Comparison of ENCODE assay signal across 9 cellular contexts in genomic region chr6:53294095-53294494, GRCh38. TPM values are rescaled to one million over a fixed set of nuclear protein-coding genes. Genes with fewer than 3 reads are reported as not detected.
DNase-seq lines count a peak whose midpoint lies in the region; ATAC-seq and TF ChIP-seq lines count a peak whose summit lies in the region.
"Had no signal": no experiment of that assay in that cellular context is flagged by ENCODE, and none has a peak within 500 bp of the region (broad histone marks: within the 10 kb centered on the region; RNA-seq: fewer than 3 reads in every experiment).

No MANE protein-coding gene starts in this region.

- 71 to 77% methylated on average over 3 of the region's 3 CpGs for WGBS in gastroesophageal sphincter (ENCODE audit: low coverage in 1 of 2), 2 donors

- H3K27me3 Mint-ChIP-seq in activated T-cell treated with anti-CD3 and anti-CD28 coated beads, Interleukin-2, amount 50 U/mL, for 24 hours = no peaks in the 10 kb centered on the region

- peaks cover 0 to 16% (median under 1%) of the 10 kb centered on the region in 3 donors for H3K4me1 ChIP-seq in gastroesophageal sphincter

- H3K9me3 Mint-ChIP-seq in activated T-cell treated with anti-CD3 and anti-CD28 coated beads, Interleukin-2, amount 50 U/mL, for 24 hours = no peaks in the 10 kb centered on the region
- H3K9me3 Mint-ChIP-seq in stimulated activated effector memory CD8-positive, alpha-beta T cell treated with anti-CD3 and anti-CD28 coated beads, Interleukin-12 subunit alpha, Interleukin-12 subunit beta, amount 100 ng/mL, for 72 hours = no peaks in the 10 kb centered on the region

- H3K36me3 Mint-ChIP-seq in activated T-cell treated with anti-CD3 and anti-CD28 coated beads, Interleukin-2, amount 50 U/mL, for 24 hours (ENCODE audit: low read depth) = peaks cover 59% of the 10 kb centered on the region
- peaks cover 51% of the 10 kb centered on the region for H3K36me3 Mint-ChIP-seq in stimulated activated effector memory CD8-positive, alpha-beta T cell treated with anti-CD3 and anti-CD28 coated beads, Interleukin-12 subunit alpha, Interleukin-12 subunit beta, amount 100 ng/mL, for 72 hours

- no peak overlapping the region for H3K4me3 Mint-ChIP-seq in activated T-cell treated with anti-CD3 and anti-CD28 coated beads, Interleukin-2, amount 50 U/mL, for 24 hours
- no peak overlapping the region for H3K4me3 Mint-ChIP-seq in stimulated activated effector memory CD8-positive, alpha-beta T cell treated with anti-CD3 and anti-CD28 coated beads, Interleukin-12 subunit alpha, Interleukin-12 subunit beta, amount 100 ng/mL, for 72 hours

- TF ChIP-seq CTCF in epithelial cell of esophagus (IDR thresholded peaks at IDR 0.05; ENCODE audit: insufficient read depth, low read depth, low read length, missing control alignments) (peak; percentile 34), gastroesophageal sphincter (IDR thresholded peaks at IDR 0.05) (peak in 2 of 4 experiments; percentile 8 to 41)

- no peak for TF ChIP-seq EP300 in gastroesophageal sphincter (IDR thresholded peaks at IDR 0.05)

- H3K27ac ChIP-seq in gastroesophageal sphincter = no peak overlapping the region

- H3K4me3 ChIP-seq in epithelial cell of esophagus (ENCODE audit: low read length) = no peak overlapping the region
- no peak overlapping the region for H3K4me3 ChIP-seq in gastroesophageal sphincter

- peak overlapping the region; percentile 27 for H3K27ac Mint-ChIP-seq in activated T-cell treated with anti-CD3 and anti-CD28 coated beads, Interleukin-2, amount 50 U/mL, for 24 hours
- peak overlapping the region; percentile 23 for H3K27ac Mint-ChIP-seq in stimulated activated effector memory CD8-positive, alpha-beta T cell treated with anti-CD3 and anti-CD28 coated beads, Interleukin-12 subunit alpha, Interleukin-12 subunit beta, amount 100 ng/mL, for 72 hours

- DNase-seq in activated T-cell treated with anti-CD3 and anti-CD28 coated beads, Interleukin-2, amount 50 U/mL, for 24 hours = no peak
- DNase-seq in activated T-cell treated with anti-CD3 and anti-CD28 coated beads for 4 hours (no peak), NCI-H345 treated with DMSO at 0.1 percent for 48 hours (lab: John Stamatoyannopoulos, UW; ENCODE audit: unreplicated experiment) (peak; percentile 8), epithelial cell of esophagus (ENCODE audit: low read depth) (no peak), SW 1271 (lab: John Stamatoyannopoulos, UW) (no peak)
- DNase-seq in stimulated activated effector memory CD8-positive, alpha-beta T cell treated with anti-CD3 and anti-CD28 coated beads, Interleukin-12 subunit alpha, Interleukin-12 subunit beta, amount 100 ng/mL, for 72 hours (ENCODE audit: low spot score in 2 of 2) = no peak
- DNase-seq: T-helper 9 cell had no signal

- H3K4me1 Mint-ChIP-seq in activated T-cell treated with anti-CD3 and anti-CD28 coated beads, Interleukin-2, amount 50 U/mL, for 24 hours (ENCODE audit: low read depth) = peaks cover 82% of the 10 kb centered on the region
- peaks cover 62% of the 10 kb centered on the region for H3K4me1 Mint-ChIP-seq in stimulated activated effector memory CD8-positive, alpha-beta T cell treated with anti-CD3 and anti-CD28 coated beads, Interleukin-12 subunit alpha, Interleukin-12 subunit beta, amount 100 ng/mL, for 72 hours

- H3K9me3 ChIP-seq in gastroesophageal sphincter = no peaks in the 10 kb centered on the region

- ATAC-seq in stimulated activated effector memory CD8-positive, alpha-beta T cell treated with anti-CD3 and anti-CD28 coated beads, Interleukin-12 subunit alpha, Interleukin-12 subunit beta, amount 100 ng/mL, for 72 hours = peak; percentile 52
- ATAC-seq in gastroesophageal sphincter = no peak
- no peak for ATAC-seq in GM21717 (IDR thresholded peaks at IDR 0.05; ENCODE audit: unreplicated experiment)

- no peak for TF ChIP-seq POLR2A in gastroesophageal sphincter (IDR thresholded peaks at IDR 0.05)

- peaks cover 0 to 35% of the 10 kb centered on the region in 2 donors for H3K36me3 ChIP-seq in gastroesophageal sphincter

- no peaks in the 10 kb centered on the region for H3K27me3 ChIP-seq in gastroesophageal sphincter

RNA-seq across cellular contexts. Expression of gene ELOVL5, which starts 54.7 kb away (rescaled TPM):
- 10 to 100 TPM; 51.5 to 94.6 (median 64.6) TPM for total RNA-seq in gastroesophageal sphincter
